In the genomic region with DNA sequence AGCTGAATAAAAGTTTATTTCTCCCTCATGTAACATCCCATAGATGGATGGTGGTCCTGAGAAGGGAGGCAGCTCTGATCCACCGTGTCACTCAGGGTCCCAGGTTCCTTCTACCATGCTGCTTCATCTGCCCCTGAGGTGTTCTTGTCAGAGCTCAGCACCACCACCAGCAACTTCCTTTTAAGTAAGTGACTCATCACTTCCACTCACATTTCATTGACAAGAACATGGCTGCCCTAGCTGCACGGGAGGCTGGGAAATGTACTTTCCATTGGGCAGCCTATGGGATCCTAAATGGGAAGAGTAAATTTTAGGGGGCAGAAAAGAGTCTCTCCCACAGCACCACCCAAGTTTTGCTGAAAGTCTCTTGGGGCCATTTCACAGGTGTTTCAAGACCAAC, we compare ENCODE assay signal across 1 cellular context.
TF ChIP-seq lines count a peak whose summit lies in the region.

No MANE protein-coding gene starts in this region.

TF ChIP-seq in GM23338, 12 proteins besides CTCF, POLR2A, EP300 and RAD21 (continued from another document):
- TF ChIP-seq ZNF331 (CRISPR knock-in tag; IDR thresholded peaks at IDR 0.05; ENCODE audit: low read depth) = no peak
- no peak for TF ChIP-seq NANOG (IDR thresholded peaks at IDR 0.05; ENCODE audit: borderline replicate concordance)
- TF ChIP-seq EZH2phosphoT487 (IDR thresholded peaks at IDR 0.05; ENCODE audit: unreplicated experiment) = no peak
- TF ChIP-seq, protein P1, sequence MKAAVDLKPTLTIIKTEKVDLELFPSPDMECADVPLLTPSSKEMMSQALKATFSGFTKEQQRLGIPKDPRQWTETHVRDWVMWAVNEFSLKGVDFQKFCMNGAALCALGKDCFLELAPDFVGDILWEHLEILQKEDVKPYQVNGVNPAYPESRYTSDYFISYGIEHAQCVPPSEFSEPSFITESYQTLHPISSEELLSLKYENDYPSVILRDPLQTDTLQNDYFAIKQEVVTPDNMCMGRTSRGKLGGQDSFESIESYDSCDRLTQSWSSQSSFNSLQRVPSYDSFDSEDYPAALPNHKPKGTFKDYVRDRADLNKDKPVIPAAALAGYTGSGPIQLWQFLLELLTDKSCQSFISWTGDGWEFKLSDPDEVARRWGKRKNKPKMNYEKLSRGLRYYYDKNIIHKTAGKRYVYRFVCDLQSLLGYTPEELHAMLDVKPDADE (IDR thresholded peaks at IDR 0.05) = no peak
- TF ChIP-seq STAT1 (IDR thresholded peaks at IDR 0.05; ENCODE audit: unreplicated experiment) = no peak
- no peak for TF ChIP-seq CREB1 (CRISPR knock-in tag; IDR thresholded peaks at IDR 0.05; ENCODE audit: low read depth)
- no peak for TF ChIP-seq POLR2AphosphoS5 (IDR thresholded peaks at IDR 0.05; ENCODE audit: low read depth)
- no peak for TF ChIP-seq JUNB (IDR thresholded peaks at IDR 0.05; ENCODE audit: unreplicated experiment)
- TF ChIP-seq, protein P2, sequence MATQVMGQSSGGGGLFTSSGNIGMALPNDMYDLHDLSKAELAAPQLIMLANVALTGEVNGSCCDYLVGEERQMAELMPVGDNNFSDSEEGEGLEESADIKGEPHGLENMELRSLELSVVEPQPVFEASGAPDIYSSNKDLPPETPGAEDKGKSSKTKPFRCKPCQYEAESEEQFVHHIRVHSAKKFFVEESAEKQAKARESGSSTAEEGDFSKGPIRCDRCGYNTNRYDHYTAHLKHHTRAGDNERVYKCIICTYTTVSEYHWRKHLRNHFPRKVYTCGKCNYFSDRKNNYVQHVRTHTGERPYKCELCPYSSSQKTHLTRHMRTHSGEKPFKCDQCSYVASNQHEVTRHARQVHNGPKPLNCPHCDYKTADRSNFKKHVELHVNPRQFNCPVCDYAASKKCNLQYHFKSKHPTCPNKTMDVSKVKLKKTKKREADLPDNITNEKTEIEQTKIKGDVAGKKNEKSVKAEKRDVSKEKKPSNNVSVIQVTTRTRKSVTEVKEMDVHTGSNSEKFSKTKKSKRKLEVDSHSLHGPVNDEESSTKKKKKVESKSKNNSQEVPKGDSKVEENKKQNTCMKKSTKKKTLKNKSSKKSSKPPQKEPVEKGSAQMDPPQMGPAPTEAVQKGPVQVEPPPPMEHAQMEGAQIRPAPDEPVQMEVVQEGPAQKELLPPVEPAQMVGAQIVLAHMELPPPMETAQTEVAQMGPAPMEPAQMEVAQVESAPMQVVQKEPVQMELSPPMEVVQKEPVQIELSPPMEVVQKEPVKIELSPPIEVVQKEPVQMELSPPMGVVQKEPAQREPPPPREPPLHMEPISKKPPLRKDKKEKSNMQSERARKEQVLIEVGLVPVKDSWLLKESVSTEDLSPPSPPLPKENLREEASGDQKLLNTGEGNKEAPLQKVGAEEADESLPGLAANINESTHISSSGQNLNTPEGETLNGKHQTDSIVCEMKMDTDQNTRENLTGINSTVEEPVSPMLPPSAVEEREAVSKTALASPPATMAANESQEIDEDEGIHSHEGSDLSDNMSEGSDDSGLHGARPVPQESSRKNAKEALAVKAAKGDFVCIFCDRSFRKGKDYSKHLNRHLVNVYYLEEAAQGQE (IDR thresholded peaks at IDR 0.05; ENCODE audit: unreplicated experiment) = no peak
- no peak for TF ChIP-seq ZNF114 (CRISPR knock-in tag; IDR thresholded peaks at IDR 0.05)
